Comparison of ENCODE assay signal across 17 cellular contexts in the genomic region with DNA sequence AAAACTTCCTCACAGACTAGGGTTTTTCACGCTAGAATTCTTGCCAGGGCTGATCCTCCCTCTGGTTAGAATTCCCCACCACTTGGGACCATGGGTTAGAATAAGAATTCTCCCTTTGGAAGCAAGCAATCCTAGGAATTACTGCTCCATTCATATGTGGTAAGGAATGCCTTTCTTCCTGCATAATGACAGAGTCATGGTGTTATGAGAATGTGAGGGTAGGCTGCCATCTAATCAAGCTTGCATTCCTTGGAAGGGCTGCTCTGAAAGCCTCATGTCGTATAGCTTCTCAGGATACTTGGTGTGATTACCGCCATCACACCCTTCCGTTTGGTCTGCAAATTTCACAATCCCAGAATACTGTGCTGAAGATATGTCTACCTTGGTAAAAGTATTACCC.
DNase-seq lines count a peak whose midpoint lies in the region; ATAC-seq lines count a peak whose summit lies in the region.
"Had no signal": no experiment of that assay in that cellular context is flagged by ENCODE, and none has a peak within 500 bp of the region (broad histone marks: within the 10 kb centered on the region; RNA-seq: fewer than 3 reads in every experiment).

No MANE protein-coding gene starts in this region.

- H3K4ac ChIP-seq in trophoblast cell (ENCODE audit: low read depth, low read length), result no peak overlapping the region

- no peaks in the 10 kb centered on the region for H3K9me3 ChIP-seq in HUES64 (ENCODE audit: insufficient read depth, low read depth, low read length)
- no peaks in the 10 kb centered on the region for H3K9me3 ChIP-seq in trophoblast cell (ENCODE audit: insufficient read depth, low read depth, low read length)

- H3K27ac ChIP-seq in HUES64 (ENCODE audit: low read depth, low read length), result peak overlapping the region; percentile 18; the same call in 1 of the 2 replicates
- H3K27ac ChIP-seq in trophoblast cell (ENCODE audit: low read depth, low read length), result no peak overlapping the region

- no peak overlapping the region for H2BK12ac ChIP-seq in trophoblast cell (ENCODE audit: low read length)

- H2AFZ ChIP-seq in trophoblast cell (ENCODE audit: insufficient read depth, low read length, poor library complexity), result no peak overlapping the region

- no peaks in the 10 kb centered on the region for H3K27me3 ChIP-seq in HUES64 (ENCODE audit: insufficient read depth, low read length)
- no peaks in the 10 kb centered on the region for H3K27me3 ChIP-seq in trophoblast cell (ENCODE audit: insufficient read depth, low read length)

- no peak overlapping the region for H4K12ac ChIP-seq in trophoblast cell (ENCODE audit: low read depth, low read length)

- no peak overlapping the region for H2BK120ac ChIP-seq in trophoblast cell (ENCODE audit: insufficient read depth, low read length, poor library complexity)

- H3K9ac ChIP-seq in HUES64 (ENCODE audit: low read depth, low read length) (no peak overlapping the region), trophoblast cell (ENCODE audit: low read length) (no peak overlapping the region)

- no peak overlapping the region for H2BK5ac ChIP-seq in trophoblast cell (ENCODE audit: low read depth, low read length, poor library complexity)

- no peak overlapping the region for H3K14ac ChIP-seq in trophoblast cell (ENCODE audit: low read length)

- DNase-seq in astrocyte of the hippocampus (ENCODE audit: low read depth, low spot score) (peak; percentile 90), islet precursor cell (peak; percentile 60), trophoblast cell (peak; percentile 66 to 79), GF-D8 (lab: John Stamatoyannopoulos, UW) (no peak)
- no peak for DNase-seq in activated naive CD4-positive, alpha-beta T cell treated with anti-CD3 and anti-CD28 coated beads, Interleukin-2, amount 50 U/mL, for 16 hours
- DNase-seq: C1 segment of cervical spinal cord; CD8-positive, alpha-beta memory T cell; DMS79; NCI-H1105; NCI-H2081 treated with DMSO at 0.1 percent for 48 hours; NCI-H2227 treated with DMSO at 0.1 percent for 48 hours; NCI-H510A treated with DMSO at 0.1 percent for 48 hours; NCI-H774; SHP77 had no signal

- no peak overlapping the region for H4K91ac ChIP-seq in trophoblast cell (ENCODE audit: low read depth, low read length)

- 85% methylated on average over 4 of the region's 4 CpGs for WGBS in HUES64
- whole genome bisulfite sequencing in trophoblast cell (ENCODE audit: extremely low coverage, insufficient coverage, insufficient read length), result no CpG with 5 or more reads among the region's 4 CpGs

- H3K23ac ChIP-seq in trophoblast cell (ENCODE audit: low read length), result no peak overlapping the region

- H2AK5ac ChIP-seq in trophoblast cell (ENCODE audit: low read length), result no peak overlapping the region

- no peak overlapping the region for H3K4me2 ChIP-seq in trophoblast cell (ENCODE audit: low read length)

- ATAC-seq in GM21367 (IDR thresholded peaks at IDR 0.05; ENCODE audit: unreplicated experiment), result no peak
- ATAC-seq: HCT116 had no signal

- H3K36me3 ChIP-seq in HUES64 (ENCODE audit: insufficient read depth, low read length), result no peaks in the 10 kb centered on the region
- H3K36me3 ChIP-seq in trophoblast cell (ENCODE audit: control insufficient read depth in 1 of 2, insufficient read depth in 2 of 2, low read length in 2 of 2), result no peaks in the 10 kb centered on the region

- H3K4me3 ChIP-seq in HUES64 (ENCODE audit: low read length), result no peak overlapping the region
- H3K4me3 ChIP-seq in trophoblast cell (ENCODE audit: low read depth, low read length), result no peak overlapping the region

- H3K4me1 ChIP-seq in HUES64 (ENCODE audit: insufficient read depth, low read length), result peaks cover 9% of the 10 kb centered on the region; the same call in 1 of the 2 replicates
- H3K4me1 ChIP-seq in trophoblast cell (ENCODE audit: control insufficient read depth in 1 of 2, insufficient read depth in 2 of 2, low read length in 2 of 2), result no peaks in the 10 kb centered on the region

- no peak overlapping the region for H4K8ac ChIP-seq in trophoblast cell (ENCODE audit: low read depth, low read length)

- no peaks in the 10 kb centered on the region for H3K79me2 ChIP-seq in trophoblast cell (ENCODE audit: control insufficient read depth, insufficient read depth, low read length, poor library complexity)

- no peak overlapping the region for H3K18ac ChIP-seq in trophoblast cell (ENCODE audit: low read length)

- H3K79me1 ChIP-seq in trophoblast cell (ENCODE audit: low read length), result no peaks in the 10 kb centered on the region

Comparison
In these comparisons a context has a peak if more than half of its experiments do, and no peak if none do; other contexts are left out.
1. DNase-seq: peak in astrocyte of the hippocampus (single experiment), islet precursor cell (single experiment) and trophoblast cell (2 of 2); none in GF-D8 (single experiment) and activated naive CD4-positive, alpha-beta T cell treated with anti-CD3 and anti-CD28 coated beads, Interleukin-2, amount 50 U/mL, for 16 hours (single experiment).